Comparison of ENCODE assay signal across 2 cellular contexts in the genomic region with DNA sequence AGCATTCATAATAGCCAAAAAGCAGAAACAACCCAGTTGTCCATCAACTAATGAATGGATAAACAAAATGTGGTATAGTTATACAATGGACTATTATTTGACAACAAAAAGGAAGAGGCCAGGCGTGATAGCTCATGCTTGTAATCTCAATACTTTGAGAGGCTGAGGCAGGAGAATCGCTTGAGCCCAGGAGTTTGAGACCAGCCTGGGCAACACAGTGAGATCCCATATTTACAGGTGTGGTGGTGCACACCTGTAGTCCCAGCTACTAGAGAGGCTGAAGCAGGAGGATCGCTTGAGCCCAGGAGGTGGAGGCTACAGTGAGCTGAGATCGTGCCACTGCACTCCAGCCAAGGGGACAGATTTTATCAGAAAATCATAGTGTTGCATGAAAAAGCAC. TPM values are rescaled to one million over a fixed set of nuclear protein-coding genes. Genes with fewer than 3 reads are reported as not detected.
"Had no signal": no experiment of that assay in that cellular context is flagged by ENCODE, and none has a peak within 500 bp of the region (broad histone marks: within the 10 kb centered on the region; RNA-seq: fewer than 3 reads in every experiment).

No MANE protein-coding gene starts in this region.

RNA-seq across cellular contexts. Expression of gene NUP210, which starts 16.1 kb away (rescaled TPM):
- total RNA-seq: fibroblast of villous mesenchyme, foreskin keratinocyte had no signal
- polyA plus RNA-seq: foreskin keratinocyte had no signal
